In genomic region chr14:34685819-34686428, GRCh38 we compare ENCODE assay signal across 26 cellular contexts. TPM values are rescaled to one million over a fixed set of nuclear protein-coding genes. Genes with fewer than 3 reads are reported as not detected.
A peak's percentile ranks its signal among the peaks of the same experiment; 100 is the strongest.
DNase-seq lines count a peak whose midpoint lies in the region; ATAC-seq, FAIRE-seq and TF ChIP-seq lines count a peak whose summit lies in the region.
"Had no signal": no experiment of that assay in that cellular context is flagged by ENCODE, and none has a peak within 500 bp of the region (broad histone marks: within the 10 kb centered on the region; RNA-seq: fewer than 3 reads in every experiment).

No MANE protein-coding gene starts in this region.

- H3K36me3 Mint-ChIP-seq in stimulated activated memory B cell treated with anti-CD40 and anti-IgM and Interleukin-4, amounts not matched to agents 10 μg/mL and 1 μg/mL and 100 μg/mL, for 72 hours: no peaks in the 10 kb centered on the region
- H3K36me3 Mint-ChIP-seq: activated naive CD8-positive, alpha-beta T cell; CD4-positive, CD25-positive, alpha-beta regulatory T cell; IgD-negative memory B cell had no signal

- FAIRE-seq in HepG2 (lab: Jason Lieb, UNC) (no peak), K562 (lab: Jason Lieb, UNC) (no peak)
- FAIRE-seq: A204.1, GM18507, islet of Langerhans had no signal

- no peaks in the 10 kb centered on the region for H3K9me3 Mint-ChIP-seq in stimulated activated memory B cell treated with anti-CD40 and anti-IgM and Interleukin-4, amounts not matched to agents 10 μg/mL and 1 μg/mL and 100 μg/mL, for 72 hours
- H3K9me3 Mint-ChIP-seq: activated CD4-positive, alpha-beta memory T cell treated with anti-CD3 and anti-CD28 coated beads, Interleukin-2, amount 10 ng/mL, durations not matched to agents 7 days and 5 days; activated T-helper 17 cell treated with anti-CD3 and anti-CD28 coated beads, Interleukin-2, amount 50 U/mL, for 72 hours; IgD-negative memory B cell had no signal

- H3K79me2 ChIP-seq in HepG2 (ENCODE audit: insufficient read depth, low read length): no peaks in the 10 kb centered on the region
- H3K79me2 ChIP-seq in K562 (ENCODE audit: control insufficient read depth, insufficient read depth, low read length): no peaks in the 10 kb centered on the region

- H3K9ac ChIP-seq in HepG2 (ENCODE audit: insufficient read depth, low read depth, low read length): peak overlapping the region; percentile 23; the same call in 1 of the 2 replicates
- H3K9ac ChIP-seq in K562 (ENCODE audit: insufficient read depth in 1 of 2, low read depth in 2 of 2, low read length in 2 of 2): no peak overlapping the region
- H3K9ac ChIP-seq in liver (ENCODE audit: low read depth in 1 of 2, low read length in 2 of 2): no peak overlapping the region

- peak overlapping the region; percentile 68 for H3K4me2 ChIP-seq in HepG2 (ENCODE audit: low read depth, low read length)
- no peak overlapping the region for H3K4me2 ChIP-seq in K562 (ENCODE audit: insufficient read depth, low read length)

- peak; percentile 49 for ATAC-seq in HepG2
- no peak for ATAC-seq in right lobe of liver
- no peak for ATAC-seq in K562
- no peak for ATAC-seq in stimulated activated memory B cell treated with anti-CD40 and anti-IgM and Interleukin-4, amounts not matched to agents 10 μg/mL and 1 μg/mL and 100 μg/mL, for 72 hours
- ATAC-seq: activated T-helper 17 cell treated with anti-CD3 and anti-CD28 coated beads, Interleukin-2, amount 50 U/mL, for 72 hours; right cardiac atrium had no signal

- TF ChIP-seq EP300 in HepG2 (IDR thresholded peaks at IDR 0.05; ENCODE audit: low read depth in 2 of 2, low read length in 2 of 2) (no peak), HepG2 (CRISPR knock-in tag; IDR thresholded peaks at IDR 0.05; ENCODE audit: borderline replicate concordance) (no peak; the same call in 1 of the 2 replicates), K562 (IDR thresholded peaks at IDR 0.05; ENCODE audit: low read length) (no peak)

- WGBS in HepG2 (ENCODE audit: low lambda C conversion rate): 19% methylated on average over 7 of the region's 7 CpGs
- 69% methylated on average over 7 of the region's 7 CpGs for WGBS in right lobe of liver (ENCODE audit: insufficient coverage, low coverage, low lambda C conversion rate, missing lambda C conversion rate)
- 18% methylated on average over 7 of the region's 7 CpGs for WGBS in K562 (ENCODE audit: insufficient coverage, low coverage, missing lambda C conversion rate)
- 74% methylated on average over 7 of the region's 7 CpGs for WGBS in liver
- WGBS in esophagus squamous epithelium, 2 donors: 68 to 78% methylated on average over 7 of the region's 7 CpGs

- H3K4me3 Mint-ChIP-seq in stimulated activated memory B cell treated with anti-CD40 and anti-IgM and Interleukin-4, amounts not matched to agents 10 μg/mL and 1 μg/mL and 100 μg/mL, for 72 hours: no peak overlapping the region
- H3K4me3 Mint-ChIP-seq: activated CD4-positive, alpha-beta memory T cell treated with anti-CD3 and anti-CD28 coated beads, Interleukin-2, amount 10 ng/mL, durations not matched to agents 7 days and 5 days; activated naive CD8-positive, alpha-beta T cell; activated T-helper 17 cell treated with anti-CD3 and anti-CD28 coated beads, Interleukin-2, amount 50 U/mL, for 72 hours; CD4-positive, CD25-positive, alpha-beta regulatory T cell had no signal

- CTCF ChIA-PET in HepG2 (lab: Yijun Ruan, JAX; ENCODE audit: low intra/inter-chr PET ratio, low total read pairs) (no interaction called here), K562 (lab: Yijun Ruan, JAX; ENCODE audit: low intra/inter-chr PET ratio) (no interaction called here)

- in situ Hi-C loops in HepG2 (cut with HindIII; ENCODE audit: extremely low pct_ligation_motif_present, low pct_unique_long_range_greater_than_20kb) (no loop called here), K562 (cut with MboI) (no loop called here)

- H3K4me1 ChIP-seq in HepG2 (ENCODE audit: insufficient read depth, low read length): peaks cover 65% of the 10 kb centered on the region
- peaks cover 0 to 22% (median 3%) of the 10 kb centered on the region in 4 donors for H3K4me1 ChIP-seq in right lobe of liver
- peaks cover 0 to 7% of the 10 kb centered on the region in 2 experiments; a peak in 2 of 5 replicates for H3K4me1 ChIP-seq in K562 (replicated peaks in 1 of 2; ENCODE audit: control insufficient read depth in 2 of 2, insufficient read depth in 2 of 2, low read length in 2 of 2)
- peaks cover 0 to 23% (median 6%) of the 10 kb centered on the region in 4 donors for H3K4me1 ChIP-seq in liver (ENCODE audit: control insufficient read depth in 4 of 4, insufficient read depth in 4 of 4, low read length in 3 of 4)
- H3K4me1 ChIP-seq in esophagus squamous epithelium: no peaks in the 10 kb centered on the region
- H3K4me1 ChIP-seq: left ventricle myocardium inferior, Peyer's patch, stomach, tibial artery had no signal

- BruUV-seq in HepG2 (replicated peaks; lab: Mats Ljungman, UMichigan) (no TSS peak), K562 (replicated peaks; lab: Mats Ljungman, UMichigan) (no TSS peak)

- POLR2A ChIA-PET in HepG2 (lab: Yijun Ruan, JAX): interaction anchor here (2.0 to 3.1 kb wide), 2 partner anchors 23 to 29 kb away, joined by 9 to 17 read pairs; partner anchors contain the start of gene CFL2
- POLR2A ChIA-PET in K562 (lab: Yijun Ruan, JAX): no interaction called here

- intact Hi-C loops in HepG2 (cut with micrococcal nuclease; ENCODE audit: unreplicated experiment): no loop called here
- intact Hi-C loops in right lobe of liver (cut with DNase I): no loop called here
- intact Hi-C loops in K562 (cut with micrococcal nuclease): no loop called here
- intact Hi-C loops in esophagus squamous epithelium (cut with DNase I): no loop called here

- H3K36me3 ChIP-seq in HepG2 (replicated peaks in 1 of 2; ENCODE audit: control insufficient read depth in 1 of 2, insufficient read depth in 2 of 2, low read length in 2 of 2) (no peaks in the 10 kb centered on the region), right lobe of liver (no peaks in the 10 kb centered on the region), K562 (ENCODE audit: control insufficient read depth, insufficient read depth, low read length) (no peaks in the 10 kb centered on the region), liver (ENCODE audit: control insufficient read depth in 4 of 4, insufficient read depth in 3 of 4, low read depth in 1 of 4, low read length in 3 of 4) (no peaks in the 10 kb centered on the region), esophagus squamous epithelium (no peaks in the 10 kb centered on the region)
- H3K36me3 ChIP-seq: left ventricle myocardium inferior, Peyer's patch, stomach, tibial artery had no signal

- H3K9me3 ChIP-seq in HepG2 (ENCODE audit: low read length): no peaks in the 10 kb centered on the region
- no peaks in the 10 kb centered on the region for H3K9me3 ChIP-seq in right lobe of liver
- no peaks in the 10 kb centered on the region for H3K9me3 ChIP-seq in K562 (replicated peaks; ENCODE audit: control insufficient read depth, insufficient read depth, low read depth, low read length)
- H3K9me3 ChIP-seq in liver (ENCODE audit: control insufficient read depth in 4 of 4, low read length in 3 of 4): no peaks in the 10 kb centered on the region
- H3K9me3 ChIP-seq in esophagus squamous epithelium: no peaks in the 10 kb centered on the region
- H3K9me3 ChIP-seq: left ventricle myocardium inferior, Peyer's patch, stomach, tibial artery had no signal

- H2AFZ ChIP-seq in HepG2 (ENCODE audit: low read length) (peak overlapping the region; percentile 83), K562 (ENCODE audit: low read depth, low read length) (0 out of 2 replicates have a peak overlapping the region, but pooled peaks have one; percentile 39)

- peaks cover 9% of the 10 kb centered on the region for H3K27me3 Mint-ChIP-seq in stimulated activated memory B cell treated with anti-CD40 and anti-IgM and Interleukin-4, amounts not matched to agents 10 μg/mL and 1 μg/mL and 100 μg/mL, for 72 hours
- H3K27me3 Mint-ChIP-seq: activated naive CD8-positive, alpha-beta T cell; activated T-helper 17 cell treated with anti-CD3 and anti-CD28 coated beads, Interleukin-2, amount 50 U/mL, for 72 hours had no signal

- H3K4me1 Mint-ChIP-seq in stimulated activated memory B cell treated with anti-CD40 and anti-IgM and Interleukin-4, amounts not matched to agents 10 μg/mL and 1 μg/mL and 100 μg/mL, for 72 hours: no peaks in the 10 kb centered on the region
- H3K4me1 Mint-ChIP-seq: activated T-helper 17 cell treated with anti-CD3 and anti-CD28 coated beads, Interleukin-2, amount 50 U/mL, for 72 hours; IgD-negative memory B cell had no signal

- H3K27me3 ChIP-seq in HepG2 (ENCODE audit: control insufficient read depth in 1 of 2, insufficient read depth in 2 of 2, low read length in 2 of 2) (no peaks in the 10 kb centered on the region; a peak in 1 of 5 replicates), right lobe of liver (no peaks in the 10 kb centered on the region), K562 (ENCODE audit: control insufficient read depth in 2 of 2, insufficient read depth in 2 of 2, low read length in 2 of 2) (no peaks in the 10 kb centered on the region), liver (ENCODE audit: control insufficient read depth in 4 of 4, insufficient read depth in 4 of 4, low read length in 3 of 4) (no peaks in the 10 kb centered on the region), esophagus squamous epithelium (no peaks in the 10 kb centered on the region)
- H3K27me3 ChIP-seq: Peyer's patch, stomach, tibial artery had no signal

- H4K20me1 ChIP-seq in HepG2 (ENCODE audit: insufficient read depth, low read length) (no peaks in the 10 kb centered on the region), K562 (replicated peaks; ENCODE audit: control insufficient read depth, insufficient read depth, low read length) (no peaks in the 10 kb centered on the region)

- TF ChIP-seq RAD21 in HepG2 (CRISPR knock-in tag; IDR thresholded peaks at IDR 0.05) (no peak), K562 (CRISPR knock-in tag; conservative IDR thresholded peaks at IDR 0.05 in 1 of 2, IDR thresholded peaks at IDR 0.05 in 1 of 2) (no peak), liver (IDR thresholded peaks at IDR 0.05) (no peak)

- TF ChIP-seq CTCF in HepG2 (CRISPR knock-in tag; IDR thresholded peaks at IDR 0.05): no peak
- TF ChIP-seq CTCF in right lobe of liver (IDR thresholded peaks at IDR 0.05): no peak
- TF ChIP-seq CTCF in K562 (IDR thresholded peaks at IDR 0.05 in 2 of 3, conservative IDR thresholded peaks at IDR 0.05 in 1 of 3; ENCODE audit: insufficient read depth in 2 of 3, low read depth in 1 of 3, low read length in 3 of 3): no peak
- no peak for TF ChIP-seq CTCF in liver (IDR thresholded peaks at IDR 0.05; ENCODE audit: low read depth, low read length, missing input control)
- TF ChIP-seq CTCF in esophagus squamous epithelium (IDR thresholded peaks at IDR 0.05): no peak

- TF ChIP-seq POLR2A in HepG2 (IDR thresholded peaks at IDR 0.05; ENCODE audit: insufficient read depth in 1 of 2, low read depth in 2 of 2, low read length in 2 of 2): no peak
- TF ChIP-seq POLR2A in right lobe of liver (IDR thresholded peaks at IDR 0.05): no peak
- TF ChIP-seq POLR2A in K562 (conservative IDR thresholded peaks at IDR 0.05): no peak
- no peak for TF ChIP-seq POLR2A in esophagus squamous epithelium (IDR thresholded peaks at IDR 0.05)

- no peak overlapping the region for H3K27ac Mint-ChIP-seq in stimulated activated memory B cell treated with anti-CD40 and anti-IgM and Interleukin-4, amounts not matched to agents 10 μg/mL and 1 μg/mL and 100 μg/mL, for 72 hours
- H3K27ac Mint-ChIP-seq: activated CD4-positive, alpha-beta memory T cell treated with anti-CD3 and anti-CD28 coated beads, Interleukin-2, amount 10 ng/mL, durations not matched to agents 7 days and 5 days; activated naive CD8-positive, alpha-beta T cell; activated T-helper 17 cell treated with anti-CD3 and anti-CD28 coated beads, Interleukin-2, amount 50 U/mL, for 72 hours; IgD-negative memory B cell had no signal

- DNase-seq in HepG2 (ENCODE audit: low spot score) (no peak), right lobe of liver (no peak), K562 (ENCODE audit: extremely low read depth in 1 of 4, low spot score in 3 of 4) (no peak), superior temporal gyrus (ENCODE audit: extremely low spot score) (peak; percentile 14), esophagus squamous epithelium (lab: John Stamatoyannopoulos, UW) (no peak), islet precursor cell (no peak)
- DNase-seq: activated CD4-positive, alpha-beta memory T cell treated with anti-CD3 and anti-CD28 coated beads, Interleukin-2, amount 10 ng/mL, durations not matched to agents 7 days and 5 days; CD4-positive, CD25-positive, alpha-beta regulatory T cell; HCEC 1CT; left ventricle myocardium inferior; NCI-H2171 treated with DMSO at 0.1 percent for 48 hours; NCI-H526 treated with DMSO at 0.1 percent for 48 hours; Peyer's patch; right cardiac atrium; SHP77; stimulated activated CD4-positive, alpha-beta T cell treated with anti-CD3 and anti-CD28 coated beads, Interleukin-1b, Interleukin-23, amount 100 ng/mL, for 48 hours; stomach; tibial artery had no signal

- H3K27ac ChIP-seq in HepG2 (ENCODE audit: extremely low read length, insufficient read depth, low read length): peak overlapping the region; percentile 6
- H3K27ac ChIP-seq in right lobe of liver: no peak overlapping the region
- no peak overlapping the region for H3K27ac ChIP-seq in K562 (ENCODE audit: extremely low read depth, low read depth, low read length)
- H3K27ac ChIP-seq in liver (ENCODE audit: low read depth in 1 of 2, low read length in 2 of 2): peak overlapping the region; percentile 21 to 50
- no peak overlapping the region for H3K27ac ChIP-seq in esophagus squamous epithelium
- H3K27ac ChIP-seq: left ventricle myocardium inferior, Peyer's patch, stomach, tibial artery had no signal

- H3K4me3 ChIP-seq in HepG2 (replicated peaks in 1 of 3; ENCODE audit: insufficient read depth in 1 of 3, low read depth in 2 of 3, low read length in 3 of 3) (peak overlapping the region in 2 of 3 experiments; percentile 1 to 20; a peak in 1 of 6 replicates), right lobe of liver (no peak overlapping the region), K562 (no peak overlapping the region), liver (ENCODE audit: low read depth in 1 of 3, low read length in 3 of 3) (no peak overlapping the region), esophagus squamous epithelium (no peak overlapping the region)
- H3K4me3 ChIP-seq: left ventricle myocardium inferior, Peyer's patch, stomach, tibial artery had no signal

- H3K9me1 ChIP-seq in K562 (ENCODE audit: control insufficient read depth, insufficient read depth, low read length): no peaks in the 10 kb centered on the region

RNA-seq across cellular contexts. Expression of gene CFL2, which starts 28.5 kb away (rescaled TPM):
- total RNA-seq in HepG2 (2016; rRNA removed; fragmentation: Illumina TruSeq; extraction: Trizol) (158 and 301 TPM in 2 replicates), right lobe of liver (10 to 100 TPM; 74.2 to 95.3 (median 78.3) TPM), K562 (2014; rRNA removed) (2.0 and 5.0 TPM in 2 replicates), K562 (2014; rRNA removed; fragmentation: Illumina TruSeq; extraction: Trizol) (4.0 and 5.0 TPM in 2 replicates), K562 (2015; rRNA removed; fragmentation: Illumina TruSeq; extraction: Trizol) (4.2 and 4.6 TPM in 2 replicates), K562 (2021) (6.5 TPM in 2 replicates), liver (10 to 100 TPM; 37.2 to 70.2 TPM), esophagus squamous epithelium (10 to 100 TPM in 2 of 4 donors, 1 to 10 TPM in 2; 4.5 to 58.7 (median 10.0) TPM)
- total RNA-seq in HepG2 (2016; cell fraction: cytosol; rRNA removed; fragmentation: Illumina TruSeq; extraction: Trizol; ENCODE audit: low read depth): 28.5 and 36.5 TPM in 2 replicates
- 158 and 295 TPM in 2 replicates for total RNA-seq in HepG2 (2016; cell fraction: insoluble cytoplasmic fraction; rRNA removed; fragmentation: Illumina TruSeq; extraction: Trizol)
- total RNA-seq in HepG2 (2016; cell fraction: membrane; rRNA removed; fragmentation: Illumina TruSeq; extraction: Trizol): 108 and 127 TPM in 2 replicates
- 85.5 and 89.1 TPM in 2 replicates for total RNA-seq in HepG2 (2016; cell fraction: nucleus; rRNA removed; fragmentation: Illumina TruSeq; extraction: Trizol)
- polyA plus RNA-seq in HepG2 (2011; rRNA removed) (68.8 and 114 TPM in 2 replicates), K562 (2011; rRNA removed) (4.4 and 5.1 TPM in 2 replicates), K562 (2014; fragmentation: Illumina TruSeq; extraction: Trizol) (7.1 and 12.7 TPM in 2 replicates), K562 (2014; fragmentation: Nextera tagmentation; extraction: Ambion mirVana) (1 to 10 TPM; 5.8 to 5.9 TPM), K562 (2014; rRNA removed) (3.2 and 8.1 TPM in 2 replicates), liver (10 to 100 TPM; 55.1 to 76.1 TPM)
- 44.2 and 78.0 TPM in 2 replicates for polyA plus RNA-seq in HepG2 (2011; cell fraction: cytosol; rRNA removed)
- 22.8 and 33.8 TPM in 2 replicates for polyA plus RNA-seq in HepG2 (2011; cell fraction: nucleus; rRNA removed)
- 145 and 207 TPM in 2 replicates for polyA plus RNA-seq in HepG2 (2012)
- 96.7 and 98.0 TPM in 2 replicates for polyA plus RNA-seq in HepG2 (2016; cell fraction: cytosol; fragmentation: Illumina TruSeq; extraction: Trizol; ENCODE audit: low read depth)
- 414 and 424 TPM in 2 replicates for polyA plus RNA-seq in HepG2 (2016; cell fraction: insoluble cytoplasmic fraction; fragmentation: Illumina TruSeq; extraction: Trizol; ENCODE audit: low read depth)
- polyA plus RNA-seq in HepG2 (2016; cell fraction: membrane; fragmentation: Illumina TruSeq; extraction: Trizol; ENCODE audit: low read depth): 172 and 187 TPM in 2 replicates
- 152 and 161 TPM in 2 replicates for polyA plus RNA-seq in HepG2 (2016; cell fraction: nucleus; fragmentation: Illumina TruSeq; extraction: Trizol; ENCODE audit: insufficient read depth, low read depth)
- 34.1 and 43.7 TPM in 2 replicates for polyA minus RNA-seq in HepG2 (2011; rRNA and poly(A)+ RNA removed; ENCODE audit: low replicate concordance)
- 94.3 and 108 TPM in 2 replicates for polyA minus RNA-seq in HepG2 (2011; cell fraction: cytosol; rRNA and poly(A)+ RNA removed)
- polyA minus RNA-seq in HepG2 (2011; cell fraction: nucleus; rRNA and poly(A)+ RNA removed): 50.5 and 53.0 TPM in 2 replicates
- 4.9 and 13.4 TPM in 2 replicates for total RNA-seq in K562 (2011; cell fraction: chromatin; rRNA removed; ENCODE audit: low replicate concordance)
- 1.2 and 1.3 TPM in 2 replicates for total RNA-seq in K562 (2011; cell fraction: nucleolus; rRNA removed)
- 6.7 and 17.6 TPM in 2 replicates for total RNA-seq in K562 (2011; cell fraction: nucleoplasm; rRNA removed)
- polyA plus RNA-seq in K562 (2011; cell fraction: cytosol; rRNA removed): 1.3 and 2.9 TPM in 2 replicates
- 3.8 and 6.6 TPM in 2 replicates for polyA plus RNA-seq in K562 (2011; cell fraction: nucleus; rRNA removed)
- polyA plus RNA-seq in K562 (2012): 5.9 and 7.4 TPM in 2 replicates
- 9.3 and 10.7 TPM in 2 replicates for polyA minus RNA-seq in K562 (2011; rRNA and poly(A)+ RNA removed)
- polyA minus RNA-seq in K562 (2011; cell fraction: cytosol; rRNA and poly(A)+ RNA removed): 2.5 and 3.2 TPM in 2 replicates
- 1.8 and 5.9 TPM in 2 replicates for polyA minus RNA-seq in K562 (2011; cell fraction: nucleus; rRNA and poly(A)+ RNA removed)

RNA-seq across cellular contexts. Expression of gene SNX6, which starts 56.0 kb away (rescaled TPM):
- total RNA-seq in HepG2 (2016; rRNA removed; fragmentation: Illumina TruSeq; extraction: Trizol) (169 and 318 TPM in 2 replicates), right lobe of liver (10 to 100 TPM; 16.4 to 49.7 (median 31.5) TPM), K562 (2014; rRNA removed) (29.1 and 34.6 TPM in 2 replicates), K562 (2014; rRNA removed; fragmentation: Illumina TruSeq; extraction: Trizol) (85.3 and 103 TPM in 2 replicates), K562 (2015; rRNA removed; fragmentation: Illumina TruSeq; extraction: Trizol) (57.5 and 61.2 TPM in 2 replicates), K562 (2021) (44.0 and 49.8 TPM in 2 replicates), liver (10 to 100 TPM; 42.9 to 62.2 TPM), esophagus squamous epithelium (100 to 1,000 TPM in 2 of 4 donors, 10 to 100 TPM in 2; 77.6 to 162 (median 111) TPM)
- 67.9 and 79.2 TPM in 2 replicates for total RNA-seq in HepG2 (2016; cell fraction: cytosol; rRNA removed; fragmentation: Illumina TruSeq; extraction: Trizol; ENCODE audit: low read depth)
- 184 and 327 TPM in 2 replicates for total RNA-seq in HepG2 (2016; cell fraction: insoluble cytoplasmic fraction; rRNA removed; fragmentation: Illumina TruSeq; extraction: Trizol)
- 78.6 and 93.2 TPM in 2 replicates for total RNA-seq in HepG2 (2016; cell fraction: membrane; rRNA removed; fragmentation: Illumina TruSeq; extraction: Trizol)
- total RNA-seq in HepG2 (2016; cell fraction: nucleus; rRNA removed; fragmentation: Illumina TruSeq; extraction: Trizol): 97.5 and 107 TPM in 2 replicates
- polyA plus RNA-seq in HepG2 (2011; rRNA removed) (62.9 and 92.3 TPM in 2 replicates), K562 (2011; rRNA removed) (37.1 and 47.5 TPM in 2 replicates), K562 (2014; fragmentation: Illumina TruSeq; extraction: Trizol) (74.8 and 85.5 TPM in 2 replicates), K562 (2014; fragmentation: Nextera tagmentation; extraction: Ambion mirVana) (100 to 1,000 TPM; 110 to 111 TPM), K562 (2014; rRNA removed) (41.3 and 44.5 TPM in 2 replicates), liver (10 to 100 TPM; 23.5 to 41.1 TPM)
- 74.8 and 134 TPM in 2 replicates for polyA plus RNA-seq in HepG2 (2011; cell fraction: cytosol; rRNA removed)
- 34.5 and 35.1 TPM in 2 replicates for polyA plus RNA-seq in HepG2 (2011; cell fraction: nucleus; rRNA removed)
- 116 and 119 TPM in 2 replicates for polyA plus RNA-seq in HepG2 (2012)
- polyA plus RNA-seq in HepG2 (2016; cell fraction: cytosol; fragmentation: Illumina TruSeq; extraction: Trizol; ENCODE audit: low read depth): 18.7 and 19.1 TPM in 2 replicates
- polyA plus RNA-seq in HepG2 (2016; cell fraction: insoluble cytoplasmic fraction; fragmentation: Illumina TruSeq; extraction: Trizol; ENCODE audit: low read depth): 235 and 273 TPM in 2 replicates
- 37.8 and 44.2 TPM in 2 replicates for polyA plus RNA-seq in HepG2 (2016; cell fraction: membrane; fragmentation: Illumina TruSeq; extraction: Trizol; ENCODE audit: low read depth)
- 96.4 and 106 TPM in 2 replicates for polyA plus RNA-seq in HepG2 (2016; cell fraction: nucleus; fragmentation: Illumina TruSeq; extraction: Trizol; ENCODE audit: insufficient read depth, low read depth)
- polyA minus RNA-seq in HepG2 (2011; rRNA and poly(A)+ RNA removed; ENCODE audit: low replicate concordance): 13.3 and 24.5 TPM in 2 replicates
- 61.6 and 73.7 TPM in 2 replicates for polyA minus RNA-seq in HepG2 (2011; cell fraction: cytosol; rRNA and poly(A)+ RNA removed)
- polyA minus RNA-seq in HepG2 (2011; cell fraction: nucleus; rRNA and poly(A)+ RNA removed): 120 TPM in 2 replicates
- 18.4 and 51.3 TPM in 2 replicates for total RNA-seq in K562 (2011; cell fraction: chromatin; rRNA removed; ENCODE audit: low replicate concordance)
- total RNA-seq in K562 (2011; cell fraction: nucleolus; rRNA removed): 9.7 and 14.7 TPM in 2 replicates
- 17.7 and 18.1 TPM in 2 replicates for total RNA-seq in K562 (2011; cell fraction: nucleoplasm; rRNA removed)
- 12.1 and 41.8 TPM in 2 replicates for polyA plus RNA-seq in K562 (2011; cell fraction: cytosol; rRNA removed)
- 8.4 and 14.9 TPM in 2 replicates for polyA plus RNA-seq in K562 (2011; cell fraction: nucleus; rRNA removed)
- 41.5 and 54.0 TPM in 2 replicates for polyA plus RNA-seq in K562 (2012)
- 46.2 and 55.6 TPM in 2 replicates for polyA minus RNA-seq in K562 (2011; rRNA and poly(A)+ RNA removed)
- 10.2 and 12.2 TPM in 2 replicates for polyA minus RNA-seq in K562 (2011; cell fraction: cytosol; rRNA and poly(A)+ RNA removed)
- 7.3 and 14.6 TPM in 2 replicates for polyA minus RNA-seq in K562 (2011; cell fraction: nucleus; rRNA and poly(A)+ RNA removed)

Comparison
In these comparisons a context has a peak if more than half of its experiments do, and no peak if none do; other contexts are left out.
1. H3K27ac ChIP-seq: peak in HepG2 (single experiment) and liver (2 of 2); none in right lobe of liver (0 of 3), K562 (single experiment) and esophagus squamous epithelium (0 of 4).
2. H3K4me3 ChIP-seq: peak in HepG2 (2 of 3); none in right lobe of liver (0 of 3), K562 (single experiment), liver (0 of 3) and esophagus squamous epithelium (0 of 4).
3. Of the 241 proteins assayed by ChIP-seq in both HepG2 and K562: peak only in HepG2: ADNP, ATF2, BCL6, CEBPG, DPF2, ELF1 and 19 more; only in K562: none; in both: RFX1; in neither: 211; mixed calls (peak in some experiments, not most) for 4.